Comparison of ENCODE assay signal across 10 cellular contexts in the genomic region with DNA sequence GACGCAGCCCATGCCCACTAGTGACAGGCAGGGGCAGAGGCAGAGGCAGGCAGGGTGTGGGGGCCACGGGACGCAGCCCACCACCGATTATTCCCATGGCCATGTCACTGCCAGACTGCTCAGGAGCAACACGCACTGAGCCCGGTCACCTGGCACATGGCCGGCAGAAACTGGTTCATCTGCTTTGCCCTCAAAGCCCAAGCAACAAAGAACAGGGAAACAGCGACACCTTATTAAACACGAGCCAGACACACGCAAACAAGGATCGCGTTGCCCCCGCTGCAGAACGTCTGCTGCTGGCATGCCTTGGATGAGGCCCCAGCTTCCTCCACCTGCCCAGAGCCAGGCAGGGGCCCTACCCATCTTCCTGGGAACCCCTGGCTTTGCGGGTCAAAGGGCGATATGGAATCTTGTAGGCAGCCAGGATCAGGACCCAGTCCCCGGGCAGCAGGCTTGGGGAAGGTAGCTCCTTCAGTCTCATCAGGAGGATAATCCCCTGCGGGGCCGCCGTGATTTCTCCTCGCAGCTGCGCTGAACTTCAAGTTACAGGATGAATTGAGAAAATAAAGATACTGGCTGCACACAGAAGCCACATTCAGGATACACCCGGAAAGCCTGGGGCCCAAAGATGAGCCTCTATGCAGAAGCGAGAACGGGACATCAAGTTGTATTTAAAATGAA. TPM values are rescaled to one million over a fixed set of nuclear protein-coding genes. Genes with fewer than 3 reads are reported as not detected.
DNase-seq lines count a peak whose midpoint lies in the region; ATAC-seq and TF ChIP-seq lines count a peak whose summit lies in the region.
"Had no signal": no experiment of that assay in that cellular context is flagged by ENCODE, and none has a peak within 500 bp of the region (broad histone marks: within the 10 kb centered on the region; RNA-seq: fewer than 3 reads in every experiment).

No MANE protein-coding gene starts in this region.

- peaks cover 30% of the 10 kb centered on the region for H3K4me1 ChIP-seq in osteoblast (ENCODE audit: insufficient read depth, low read length)

- ATAC-seq in HG02973 (IDR thresholded peaks at IDR 0.05; ENCODE audit: unreplicated experiment) (no peak), GM19452 (IDR thresholded peaks at IDR 0.05; ENCODE audit: unreplicated experiment) (no peak)
- ATAC-seq: stimulated activated naive B cell treated with anti-CD40 and anti-IgM and Interleukin-4, amounts not matched to agents 10 μg/mL and 1 μg/mL and 100 μg/mL, for 72 hours had no signal

- no peak overlapping the region for H3K27ac ChIP-seq in osteoblast (ENCODE audit: low read depth, low read length)

- DNase-seq in DMS153 treated with DMSO at 0.1 percent for 48 hours (lab: John Stamatoyannopoulos, UW; ENCODE audit: unreplicated experiment): peak; percentile 83
- DNase-seq in NCI-H2227 treated with DMSO at 0.1 percent for 48 hours (lab: John Stamatoyannopoulos, UW): peak; percentile 17
- DNase-seq in cerebellar nuclear complex (lab: John Stamatoyannopoulos, UW): peak; percentile 36 to 68
- DNase-seq in osteoblast (ENCODE audit: insufficient read length, low spot score, missing footprints): peak; percentile 4
- DNase-seq in foreskin fibroblast: no peak
- no peak for DNase-seq in activated effector memory CD4-positive, alpha-beta T cell treated with anti-CD3 and anti-CD28 coated beads, Interleukin-2, amount 50 U/mL, for 16 hours
- DNase-seq: stimulated activated CD4-positive, alpha-beta T cell treated with anti-CD3 and anti-CD28 coated beads, Interleukin-15, amount 100 ng/mL, for 24 hours; stimulated activated naive B cell treated with anti-CD40 and anti-IgM and Interleukin-4, amounts not matched to agents 10 μg/mL and 1 μg/mL and 100 μg/mL, for 72 hours had no signal

- TF ChIP-seq CTCF in osteoblast (IDR thresholded peaks at IDR 0.05; ENCODE audit: extremely low read depth, low read depth, low read length) (no peak), foreskin fibroblast (IDR thresholded peaks at IDR 0.05; ENCODE audit: low read depth, low read length) (no peak)

- H3K36me3 ChIP-seq in osteoblast (ENCODE audit: insufficient read depth, low read length): no peaks in the 10 kb centered on the region

- H4K20me1 ChIP-seq in osteoblast (ENCODE audit: insufficient read depth, low read length): peaks cover 63% of the 10 kb centered on the region

- H3K79me2 ChIP-seq in osteoblast (ENCODE audit: insufficient read depth, low read length): peaks cover 66% of the 10 kb centered on the region

- H3K4me3 ChIP-seq in osteoblast (ENCODE audit: insufficient read depth, low read length) (no peak overlapping the region), foreskin fibroblast (ENCODE audit: low read depth in 1 of 2, low read length in 2 of 2) (no peak overlapping the region)

- no peak overlapping the region for H2AFZ ChIP-seq in osteoblast (ENCODE audit: low read length)

- no peaks in the 10 kb centered on the region for H3K9me3 ChIP-seq in osteoblast (ENCODE audit: low read depth, low read length)

- no peak overlapping the region for H3K4me2 ChIP-seq in osteoblast (ENCODE audit: insufficient read depth, low read length)

- no peaks in the 10 kb centered on the region for H3K27me3 ChIP-seq in osteoblast (ENCODE audit: insufficient read depth, low read length)

RNA-seq across cellular contexts. Expression of gene TBC1D16, which starts 4.8 kb away (rescaled TPM):
- total RNA-seq in osteoblast: 63.1 and 68.8 TPM in 2 replicates

RNA-seq across cellular contexts. Expression of gene CCDC40, which starts 5.6 kb away (rescaled TPM):
- 8.3 and 11.8 TPM in 2 replicates for total RNA-seq in osteoblast

Comparison
In these comparisons a context has a peak if more than half of its experiments do, and no peak if none do; other contexts are left out.
1. DNase-seq: peak in DMS153 treated with DMSO at 0.1 percent for 48 hours (single experiment), NCI-H2227 treated with DMSO at 0.1 percent for 48 hours (single experiment), cerebellar nuclear complex (2 of 2) and osteoblast (single experiment); none in foreskin fibroblast (0 of 2) and activated effector memory CD4-positive, alpha-beta T cell treated with anti-CD3 and anti-CD28 coated beads, Interleukin-2, amount 50 U/mL, for 16 hours (single experiment).